ENCODE assay signal across 8 cellular contexts in the genomic region with DNA sequence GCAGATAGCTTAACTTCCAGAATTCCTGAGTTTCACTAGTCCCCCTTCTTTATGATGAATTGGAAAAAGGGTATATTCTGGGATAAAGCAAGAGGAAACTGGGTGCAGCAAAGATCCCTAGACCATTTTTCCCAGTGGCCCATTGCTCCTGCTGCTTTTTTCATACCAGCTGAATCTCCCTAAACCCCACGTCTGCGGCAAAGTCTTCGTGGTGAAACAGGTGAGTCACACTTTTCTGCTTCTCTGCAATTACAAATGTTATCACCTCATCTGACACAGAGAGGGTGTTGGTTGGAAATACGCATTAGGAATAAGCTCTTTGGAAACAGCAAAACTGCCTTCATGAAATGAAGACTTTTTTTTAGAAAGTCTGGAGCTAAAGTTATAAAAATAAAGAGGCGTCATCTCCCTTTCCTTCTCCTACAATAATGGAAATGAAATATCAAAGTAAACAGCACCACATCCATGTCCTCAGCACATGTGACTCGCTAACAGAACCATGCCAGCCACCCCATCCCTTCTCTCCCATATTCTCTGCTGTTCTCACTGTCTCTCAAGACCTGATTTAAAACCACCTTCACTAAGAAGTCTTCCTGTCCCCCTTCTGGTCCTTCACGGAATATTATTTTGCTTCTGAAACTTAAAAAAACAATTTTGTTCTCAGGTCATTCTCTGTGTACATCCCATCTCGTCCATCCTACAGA. TPM values are rescaled to one million over a fixed set of nuclear protein-coding genes. Genes with fewer than 3 reads are reported as not detected.
A peak's percentile ranks its signal among the peaks of the same experiment; 100 is the strongest.
DNase-seq lines count a peak whose midpoint lies in the region; ATAC-seq and TF ChIP-seq lines count a peak whose summit lies in the region.

No MANE protein-coding gene starts in this region.

- H3K36me3 Mint-ChIP-seq in CD4-positive, alpha-beta T cell (ENCODE audit: low read depth) = no peaks in the 10 kb centered on the region

- peaks cover 54% of the 10 kb centered on the region for H3F3A ChIP-seq in PC-9 (ENCODE audit: insufficient read depth, low read depth)

- peak overlapping the region; percentile 70 for H3K4me2 ChIP-seq in PC-9

- POLR2A ChIA-PET in CD4-positive, alpha-beta T cell (lab: Charles Lee) = interaction anchor here (0.6 to 1.2 kb wide), 2 partner anchors 8 to 96 kb away, joined by 5 to 6 read pairs; no protein-coding TSS in a partner anchor
- POLR2A ChIA-PET in PC-9 (lab: Charles Lee; ENCODE audit: unreplicated experiment) = interaction anchor here (0.5 to 0.7 kb wide), 2 partner anchors 13 to 206 kb away, joined by 6 to 8 read pairs; no protein-coding TSS in a partner anchor

- no peaks in the 10 kb centered on the region for H4K20me1 ChIP-seq in PC-9 (ENCODE audit: insufficient read depth)

- no peaks in the 10 kb centered on the region for H3K36me3 ChIP-seq in PC-9 (ENCODE audit: low read depth)
- H3K36me3 ChIP-seq in psoas muscle (ENCODE audit: insufficient read depth in 1 of 2, low read depth in 1 of 2) = no peaks in the 10 kb centered on the region

- H3K79me2 ChIP-seq in PC-9 (ENCODE audit: low read depth) = no peaks in the 10 kb centered on the region

- intact Hi-C loops in CD4-positive, alpha-beta T cell (cut with DNase I, micrococcal nuclease) = loop anchor here (5.0 to 10.0 kb wide), 3 partner anchors 40 to 673 kb away; a partner anchor contains a TSS
- intact Hi-C loops in PC-9 (cut with micrococcal nuclease; ENCODE audit: unreplicated experiment) = loop anchor here (1.0 to 10.0 kb wide), 4 partner anchors 21 to 363 kb away; no protein-coding TSS in a partner anchor
- intact Hi-C loops in psoas muscle (cut with DNase I) = loop anchor here in 1 of 2 donors (1.0 to 10.0 kb wide), 2 partner anchors 99 to 393 kb away; a partner anchor contains a TSS

- peaks cover 56% of the 10 kb centered on the region for H3K4me1 ChIP-seq in PC-9 (replicated peaks; ENCODE audit: insufficient read depth)
- H3K4me1 ChIP-seq in psoas muscle = peaks cover 59% of the 10 kb centered on the region

- H3K4me1 Mint-ChIP-seq in CD4-positive, alpha-beta T cell (ENCODE audit: low read depth) = peaks cover 42% of the 10 kb centered on the region

- H3K9me2 ChIP-seq in PC-9 (ENCODE audit: insufficient read depth) = no peaks in the 10 kb centered on the region

- 76 to 88% (median 83%) methylated on average over 8 of the region's 8 CpGs for WGBS in psoas muscle, 3 donors

- peak overlapping the region; percentile 46; the same call in 1 of the 2 replicates for H3K4me3 ChIP-seq in PC-9
- no peak overlapping the region for H3K4me3 ChIP-seq in psoas muscle

- H3K27ac Mint-ChIP-seq in CD4-positive, alpha-beta T cell = no peak overlapping the region

- no peaks in the 10 kb centered on the region for H3K9me3 Mint-ChIP-seq in CD4-positive, alpha-beta T cell

- ATAC-seq in CD4-positive, alpha-beta T cell (ENCODE audit: poor library complexity) = no peak
- ATAC-seq in psoas muscle (no peak), GM19023 (IDR thresholded peaks at IDR 0.05; ENCODE audit: unreplicated experiment) (no peak)
- no peak for ATAC-seq in activated CD4-positive, CD25-positive, alpha-beta regulatory T cell treated with anti-CD3 and anti-CD28 coated beads, Interleukin-2, amount 50 U/mL, for 24 hours

- no peaks in the 10 kb centered on the region for H3K9me3 ChIP-seq in CD4-positive, alpha-beta T cell (ENCODE audit: control insufficient read depth, low read length)
- H3K9me3 ChIP-seq in PC-9 (ENCODE audit: insufficient read depth, low read depth) = no peaks in the 10 kb centered on the region
- H3K9me3 ChIP-seq in psoas muscle = no peaks in the 10 kb centered on the region

- peak; percentile 5 for TF ChIP-seq CTCF in CD4-positive, alpha-beta T cell (IDR thresholded peaks at IDR 0.05)
- TF ChIP-seq CTCF in PC-9 (conservative IDR thresholded peaks at IDR 0.05) (no peak), psoas muscle (IDR thresholded peaks at IDR 0.05) (no peak)

- H2AFZ ChIP-seq in PC-9 = peak overlapping the region; percentile 45; the same call in 1 of the 2 replicates

- DNase-seq in CD4-positive, alpha-beta T cell = no peak
- peak in 1 of 2 experiments; percentile 84 for DNase-seq in PC-9
- DNase-seq in caudate nucleus (lab: John Stamatoyannopoulos, UW) = peak in 19 of 61 donors; percentile 10 to 81 (median 29)
- DNase-seq in psoas muscle = no peak
- DNase-seq in NCI-H1092 (lab: John Stamatoyannopoulos, UW) = no peak
- DNase-seq in DMS79 treated with DMSO at 0.1 percent for 48 hours (lab: John Stamatoyannopoulos, UW) = no peak

- no peak overlapping the region for H3K4me3 Mint-ChIP-seq in CD4-positive, alpha-beta T cell

- no peak overlapping the region for H3K27ac ChIP-seq in CD4-positive, alpha-beta T cell (ENCODE audit: low read depth, low read length)
- H3K27ac ChIP-seq in PC-9 (peak overlapping the region; percentile 95), caudate nucleus (ENCODE audit: low read depth, low read length) (peak overlapping the region; percentile 19), psoas muscle (peak overlapping the region; percentile 87)

- H3K27me3 Mint-ChIP-seq in CD4-positive, alpha-beta T cell = peaks cover 13% of the 10 kb centered on the region

- CTCF ChIA-PET in CD4-positive, alpha-beta T cell (lab: Charles Lee) = interaction anchor here (0.9 to 1.8 kb wide), 6 partner anchors 8 to 474 kb away, joined by 3 to 9 read pairs (median 4); a partner anchor contains a TSS
- CTCF ChIA-PET in PC-9 (lab: Charles Lee) = interaction anchor here (0.5 kb wide), 1 partner anchor 87 kb away, joined by 4 read pairs; no protein-coding TSS in a partner anchor

- H3K27me3 ChIP-seq in CD4-positive, alpha-beta T cell (ENCODE audit: control insufficient read depth, insufficient read depth, low read length) = no peaks in the 10 kb centered on the region
- no peaks in the 10 kb centered on the region for H3K27me3 ChIP-seq in PC-9 (ENCODE audit: insufficient read depth, low read depth)
- H3K27me3 ChIP-seq in psoas muscle (ENCODE audit: insufficient read depth in 3 of 3, low read length in 2 of 3) = no peaks in the 10 kb centered on the region

- no TSS peak for BruUV-seq in PC-9 (replicated peaks; lab: Mats Ljungman, UMichigan)

RNA-seq across cellular contexts. Expression of a gene that starts 39.5 kb away (rescaled TPM):
- 10 to 100 TPM; 16.9 to 18.7 TPM for total RNA-seq in CD4-positive, alpha-beta T cell
- total RNA-seq in PC-9 (2021) (23.0 and 25.5 TPM in 2 replicates), psoas muscle (100 to 1,000 TPM; 131 to 888 (median 651) TPM)
- 1,000 to 10,000 TPM; 1,121 to 3,024 (median 1,342) TPM for polyA plus RNA-seq in psoas muscle
